ENCODE assay signal across 1 cellular context in genomic region chr18:79947881-79948610, GRCh38.
TF ChIP-seq lines count a peak whose summit lies in the region.

No MANE protein-coding gene starts in this region.

TF ChIP-seq in HepG2, 621 proteins besides CTCF, POLR2A, EP300 and RAD21 (continued from another document and continues in another):
- TF ChIP-seq ZBTB7B (CRISPR knock-in tag; IDR thresholded peaks at IDR 0.05): 0 out of 2 replicates have a peak, but pooled peaks have one; percentile 35
- TF ChIP-seq CREM (IDR thresholded peaks at IDR 0.05): 0 out of 2 replicates have a peak, but pooled peaks have one; percentile 20
- no peak for TF ChIP-seq CREM (CRISPR knock-in tag; IDR thresholded peaks at IDR 0.05)
- TF ChIP-seq ZFP82 (CRISPR knock-in tag; IDR thresholded peaks at IDR 0.05; ENCODE audit: borderline replicate concordance): no peak
- no peak for TF ChIP-seq NFE2L1 (CRISPR knock-in tag; IDR thresholded peaks at IDR 0.05; ENCODE audit: borderline replicate concordance)
- TF ChIP-seq ZFP62 (CRISPR knock-in tag; IDR thresholded peaks at IDR 0.05): no peak
- TF ChIP-seq RELA (CRISPR knock-in tag; IDR thresholded peaks at IDR 0.05): no peak
- no peak for TF ChIP-seq FUBP1 (CRISPR knock-in tag; IDR thresholded peaks at IDR 0.05; ENCODE audit: borderline replicate concordance)
- TF ChIP-seq ZNF879 (CRISPR knock-in tag; IDR thresholded peaks at IDR 0.05): no peak
- no peak for TF ChIP-seq MAFF (IDR thresholded peaks at IDR 0.05; ENCODE audit: low read depth, low read length)
- peak; percentile 52; the same call in 1 of the 2 replicates for TF ChIP-seq KDM6A (CRISPR knock-in tag; IDR thresholded peaks at IDR 0.05; ENCODE audit: low read depth)
- TF ChIP-seq ZBTB34 (CRISPR knock-in tag; IDR thresholded peaks at IDR 0.05): no peak
- TF ChIP-seq GABPB1 (CRISPR knock-in tag; IDR thresholded peaks at IDR 0.05): peak; percentile 47
- peak; percentile 79; the same call in 1 of the 2 replicates for TF ChIP-seq ZSCAN30 (CRISPR knock-in tag; IDR thresholded peaks at IDR 0.05)
- TF ChIP-seq TBL1XR1 (IDR thresholded peaks at IDR 0.05; ENCODE audit: borderline replicate concordance, low read length, partially characterized antibody): no peak
- peak; percentile 46; the same call in 1 of the 2 replicates for TF ChIP-seq YEATS2 (CRISPR knock-in tag; IDR thresholded peaks at IDR 0.05; ENCODE audit: borderline replicate concordance)
- TF ChIP-seq ZNF598 (CRISPR knock-in tag; IDR thresholded peaks at IDR 0.05; ENCODE audit: borderline replicate concordance): no peak
- TF ChIP-seq SAFB2 (CRISPR knock-in tag; IDR thresholded peaks at IDR 0.05; ENCODE audit: borderline replicate concordance, low read depth): no peak
- TF ChIP-seq ZNF841 (CRISPR knock-in tag; IDR thresholded peaks at IDR 0.05; ENCODE audit: borderline replicate concordance): no peak
- TF ChIP-seq PCBP2 (optimal IDR thresholded peaks at IDR 0.05; ENCODE audit: low read depth, low read length, poor library complexity, severe bottlenecking): no peak
- peak; percentile 55; the same call in 1 of the 2 replicates for TF ChIP-seq KAT7 (CRISPR knock-in tag; IDR thresholded peaks at IDR 0.05; ENCODE audit: borderline replicate concordance)
- peak; percentile 82 for TF ChIP-seq HOXA3 (CRISPR knock-in tag; IDR thresholded peaks at IDR 0.05)
- no peak for TF ChIP-seq DDIT3 (CRISPR knock-in tag; IDR thresholded peaks at IDR 0.05)
- no peak for TF ChIP-seq ZNF280D (CRISPR knock-in tag; IDR thresholded peaks at IDR 0.05)
- no peak for TF ChIP-seq HNRNPL (IDR thresholded peaks at IDR 0.05; ENCODE audit: low read depth, low read length)
- no peak for TF ChIP-seq TGIF2 (CRISPR knock-in tag; IDR thresholded peaks at IDR 0.05)
- TF ChIP-seq ZBTB8A (CRISPR knock-in tag; IDR thresholded peaks at IDR 0.05; ENCODE audit: borderline replicate concordance, low read depth): no peak
- 0 out of 2 replicates have a peak, but pooled peaks have one; percentile 24 for TF ChIP-seq ZNF292 (CRISPR knock-in tag; IDR thresholded peaks at IDR 0.05; ENCODE audit: borderline replicate concordance, low read depth)
- TF ChIP-seq HDAC1 (CRISPR knock-in tag; IDR thresholded peaks at IDR 0.05): peak; percentile 64; the same call in 1 of the 2 replicates
- TF ChIP-seq ETV6 (CRISPR knock-in tag; conservative IDR thresholded peaks at IDR 0.05): no peak
- TF ChIP-seq IRF2 (CRISPR knock-in tag; IDR thresholded peaks at IDR 0.05): peak; percentile 67
- TF ChIP-seq SMAD3 (CRISPR knock-in tag; IDR thresholded peaks at IDR 0.05): no peak
- TF ChIP-seq POLR2AphosphoS5 (IDR thresholded peaks at IDR 0.05; ENCODE audit: low read depth, low read length): no peak
- no peak for TF ChIP-seq ZMAT5 (CRISPR knock-in tag; IDR thresholded peaks at IDR 0.05; ENCODE audit: borderline replicate concordance, low read depth)
- peak; percentile 57 for TF ChIP-seq TEAD3 (CRISPR knock-in tag; optimal IDR thresholded peaks at IDR 0.05; ENCODE audit: borderline replicate concordance)
- peak; percentile 76; the same call in 1 of the 2 replicates for TF ChIP-seq ZBTB7A (CRISPR knock-in tag; IDR thresholded peaks at IDR 0.05)
- peak; percentile 83 for TF ChIP-seq FOXA3 (CRISPR knock-in tag; IDR thresholded peaks at IDR 0.05)
- TF ChIP-seq PAXIP1 (CRISPR knock-in tag; conservative IDR thresholded peaks at IDR 0.05): peak; percentile 88
- TF ChIP-seq XBP1 (CRISPR knock-in tag; IDR thresholded peaks at IDR 0.05): no peak
- TF ChIP-seq NFIC (IDR thresholded peaks at IDR 0.05; ENCODE audit: low read length): 0 out of 2 replicates have a peak, but pooled peaks have one; percentile 36
- no peak for TF ChIP-seq ZNF354B (CRISPR knock-in tag; IDR thresholded peaks at IDR 0.05)
- no peak for TF ChIP-seq ZNF549 (CRISPR knock-in tag; IDR thresholded peaks at IDR 0.05)
- no peak for TF ChIP-seq REXO4 (CRISPR knock-in tag; IDR thresholded peaks at IDR 0.05; ENCODE audit: borderline replicate concordance)
- no peak for TF ChIP-seq ZBTB1 (CRISPR knock-in tag; IDR thresholded peaks at IDR 0.05; ENCODE audit: borderline replicate concordance)
- peak; percentile 49; the same call in 1 of the 2 replicates for TF ChIP-seq ZNF12 (CRISPR knock-in tag; IDR thresholded peaks at IDR 0.05)
- no peak for TF ChIP-seq CBFB (CRISPR knock-in tag; IDR thresholded peaks at IDR 0.05)
- peak; percentile 82; the same call in 1 of the 2 replicates for TF ChIP-seq FOXC1 (CRISPR knock-in tag; IDR thresholded peaks at IDR 0.05; ENCODE audit: borderline replicate concordance)
- TF ChIP-seq SOX6 (IDR thresholded peaks at IDR 0.05): no peak
- peak; percentile 47 for TF ChIP-seq SOX6 (CRISPR knock-in tag; IDR thresholded peaks at IDR 0.05)
- TF ChIP-seq ZNF501 (CRISPR knock-in tag; IDR thresholded peaks at IDR 0.05): peak; percentile 24; the same call in 1 of the 2 replicates
- no peak for TF ChIP-seq HNRNPH1 (optimal IDR thresholded peaks at IDR 0.05; ENCODE audit: low read depth, low read length)
- TF ChIP-seq KDM5B (CRISPR knock-in tag; IDR thresholded peaks at IDR 0.05; ENCODE audit: borderline replicate concordance): 0 out of 2 replicates have a peak, but pooled peaks have one; percentile 32
- no peak for TF ChIP-seq ZBTB21 (CRISPR knock-in tag; IDR thresholded peaks at IDR 0.05)
- TF ChIP-seq HMGXB4 (CRISPR knock-in tag; IDR thresholded peaks at IDR 0.05; ENCODE audit: borderline replicate concordance in 1 of 2, low read depth in 1 of 2): no peak
- no peak for TF ChIP-seq ZNF543 (CRISPR knock-in tag; IDR thresholded peaks at IDR 0.05)
- no peak for TF ChIP-seq ZFP36 (IDR thresholded peaks at IDR 0.05; ENCODE audit: borderline replicate concordance, low read depth, low read length, partially characterized antibody)
- no peak for TF ChIP-seq JUN (CRISPR knock-in tag; IDR thresholded peaks at IDR 0.05)
- TF ChIP-seq ZNF572 (CRISPR knock-in tag; IDR thresholded peaks at IDR 0.05): no peak
- TF ChIP-seq ZNF562 (CRISPR knock-in tag; IDR thresholded peaks at IDR 0.05; ENCODE audit: borderline replicate concordance): no peak
- no peak for TF ChIP-seq RCOR2 (CRISPR knock-in tag; IDR thresholded peaks at IDR 0.05)
- no peak for TF ChIP-seq ZNF780A (CRISPR knock-in tag; IDR thresholded peaks at IDR 0.05)
- TF ChIP-seq MEIS2 (CRISPR knock-in tag; IDR thresholded peaks at IDR 0.05): peak; percentile 21; the same call in 1 of the 2 replicates
- no peak for TF ChIP-seq PHF20 (CRISPR knock-in tag; IDR thresholded peaks at IDR 0.05)
- TF ChIP-seq MTF1 (CRISPR knock-in tag; IDR thresholded peaks at IDR 0.05): no peak
- TF ChIP-seq WIZ (CRISPR knock-in tag; IDR thresholded peaks at IDR 0.05): no peak
- no peak for TF ChIP-seq HOXA7 (CRISPR knock-in tag; IDR thresholded peaks at IDR 0.05)
